In genomic region chr5:53116597-53116996, GRCh38 we compare ENCODE assay signal across 1 cellular context.
A peak's percentile ranks its signal among the peaks of the same experiment; 100 is the strongest.
TF ChIP-seq lines count a peak whose summit lies in the region.

No MANE protein-coding gene starts in this region.

TF ChIP-seq in HepG2, 621 proteins besides CTCF, POLR2A, EP300 and RAD21 (continued from another document and continues in another):
- TF ChIP-seq, protein P1, sequence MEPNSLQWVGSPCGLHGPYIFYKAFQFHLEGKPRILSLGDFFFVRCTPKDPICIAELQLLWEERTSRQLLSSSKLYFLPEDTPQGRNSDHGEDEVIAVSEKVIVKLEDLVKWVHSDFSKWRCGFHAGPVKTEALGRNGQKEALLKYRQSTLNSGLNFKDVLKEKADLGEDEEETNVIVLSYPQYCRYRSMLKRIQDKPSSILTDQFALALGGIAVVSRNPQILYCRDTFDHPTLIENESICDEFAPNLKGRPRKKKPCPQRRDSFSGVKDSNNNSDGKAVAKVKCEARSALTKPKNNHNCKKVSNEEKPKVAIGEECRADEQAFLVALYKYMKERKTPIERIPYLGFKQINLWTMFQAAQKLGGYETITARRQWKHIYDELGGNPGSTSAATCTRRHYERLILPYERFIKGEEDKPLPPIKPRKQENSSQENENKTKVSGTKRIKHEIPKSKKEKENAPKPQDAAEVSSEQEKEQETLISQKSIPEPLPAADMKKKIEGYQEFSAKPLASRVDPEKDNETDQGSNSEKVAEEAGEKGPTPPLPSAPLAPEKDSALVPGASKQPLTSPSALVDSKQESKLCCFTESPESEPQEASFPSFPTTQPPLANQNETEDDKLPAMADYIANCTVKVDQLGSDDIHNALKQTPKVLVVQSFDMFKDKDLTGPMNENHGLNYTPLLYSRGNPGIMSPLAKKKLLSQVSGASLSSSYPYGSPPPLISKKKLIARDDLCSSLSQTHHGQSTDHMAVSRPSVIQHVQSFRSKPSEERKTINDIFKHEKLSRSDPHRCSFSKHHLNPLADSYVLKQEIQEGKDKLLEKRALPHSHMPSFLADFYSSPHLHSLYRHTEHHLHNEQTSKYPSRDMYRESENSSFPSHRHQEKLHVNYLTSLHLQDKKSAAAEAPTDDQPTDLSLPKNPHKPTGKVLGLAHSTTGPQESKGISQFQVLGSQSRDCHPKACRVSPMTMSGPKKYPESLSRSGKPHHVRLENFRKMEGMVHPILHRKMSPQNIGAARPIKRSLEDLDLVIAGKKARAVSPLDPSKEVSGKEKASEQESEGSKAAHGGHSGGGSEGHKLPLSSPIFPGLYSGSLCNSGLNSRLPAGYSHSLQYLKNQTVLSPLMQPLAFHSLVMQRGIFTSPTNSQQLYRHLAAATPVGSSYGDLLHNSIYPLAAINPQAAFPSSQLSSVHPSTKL (CRISPR knock-in tag; IDR thresholded peaks at IDR 0.05), result peak; percentile 65
- TF ChIP-seq CCDC6 (CRISPR knock-in tag; IDR thresholded peaks at IDR 0.05) (no peak), RCOR2 (CRISPR knock-in tag; IDR thresholded peaks at IDR 0.05) (peak; percentile 63; the same call in 1 of the 2 replicates), MIXL1 (CRISPR knock-in tag; IDR thresholded peaks at IDR 0.05) (peak; percentile 31; the same call in 1 of the 2 replicates), SNAPC2 (CRISPR knock-in tag; IDR thresholded peaks at IDR 0.05) (no peak), ATF2 (CRISPR knock-in tag; IDR thresholded peaks at IDR 0.05) (no peak), ZNF639 (CRISPR knock-in tag; conservative IDR thresholded peaks at IDR 0.05) (no peak), ZNF446 (CRISPR knock-in tag; IDR thresholded peaks at IDR 0.05) (no peak), ZNF749 (CRISPR knock-in tag; IDR thresholded peaks at IDR 0.05; ENCODE audit: borderline replicate concordance) (no peak), ZNF468 (CRISPR knock-in tag; IDR thresholded peaks at IDR 0.05) (no peak), ZNF644 (CRISPR knock-in tag; IDR thresholded peaks at IDR 0.05; ENCODE audit: low read depth) (0 out of 2 replicates have a peak, but pooled peaks have one; percentile 42), ISL2 (CRISPR knock-in tag; IDR thresholded peaks at IDR 0.05) (peak; percentile 57), MED1 (CRISPR knock-in tag; IDR thresholded peaks at IDR 0.05) (peak; percentile 73), ZNF501 (CRISPR knock-in tag; IDR thresholded peaks at IDR 0.05) (0 out of 2 replicates have a peak, but pooled peaks have one; percentile 20), CEBPG (CRISPR knock-in tag; IDR thresholded peaks at IDR 0.05) (peak; percentile 56), JUND (CRISPR knock-in tag; IDR thresholded peaks at IDR 0.05) (no peak), POGK (CRISPR knock-in tag; conservative IDR thresholded peaks at IDR 0.05) (no peak), YEATS2 (CRISPR knock-in tag; IDR thresholded peaks at IDR 0.05; ENCODE audit: borderline replicate concordance) (no peak), ZNF121 (CRISPR knock-in tag; IDR thresholded peaks at IDR 0.05) (no peak), TCF7 (IDR thresholded peaks at IDR 0.05; ENCODE audit: low read depth) (peak; percentile 82), ZNF367 (CRISPR knock-in tag; IDR thresholded peaks at IDR 0.05; ENCODE audit: borderline replicate concordance) (no peak), RBAK (CRISPR knock-in tag; IDR thresholded peaks at IDR 0.05) (peak; percentile 100), HNF4G (IDR thresholded peaks at IDR 0.05; ENCODE audit: borderline replicate concordance, low read depth, low read length) (peak; percentile 39; the same call in 1 of the 2 replicates), HNF4G (CRISPR knock-in tag; IDR thresholded peaks at IDR 0.05; ENCODE audit: borderline replicate concordance, low read depth) (no peak), ONECUT2 (CRISPR knock-in tag; IDR thresholded peaks at IDR 0.05) (no peak; the same call in 1 of the 2 replicates), HMG20A (CRISPR knock-in tag; IDR thresholded peaks at IDR 0.05; ENCODE audit: borderline replicate concordance) (peak; percentile 51; the same call in 1 of the 2 replicates), HOMEZ (CRISPR knock-in tag; IDR thresholded peaks at IDR 0.05; ENCODE audit: low read depth) (peak; percentile 85; the same call in 1 of the 2 replicates), HNF4A (CRISPR knock-in tag; IDR thresholded peaks at IDR 0.05) (peak; percentile 62), NR2F2 (IDR thresholded peaks at IDR 0.05; ENCODE audit: borderline replicate concordance, low read depth) (peak; percentile 64; the same call in 1 of the 2 replicates), GABPB1 (CRISPR knock-in tag; IDR thresholded peaks at IDR 0.05) (no peak), SRY (CRISPR knock-in tag; IDR thresholded peaks at IDR 0.05) (no peak), HBP1 (CRISPR knock-in tag; IDR thresholded peaks at IDR 0.05; ENCODE audit: low read depth) (no peak), MYC (CRISPR knock-in tag; IDR thresholded peaks at IDR 0.05; ENCODE audit: borderline replicate concordance) (no peak), GATAD2A (CRISPR knock-in tag; IDR thresholded peaks at IDR 0.05) (peak; percentile 38; the same call in 1 of the 2 replicates), NONO (IDR thresholded peaks at IDR 0.05) (no peak), NONO (CRISPR knock-in tag; conservative IDR thresholded peaks at IDR 0.05) (no peak), TEAD3 (CRISPR knock-in tag; optimal IDR thresholded peaks at IDR 0.05; ENCODE audit: borderline replicate concordance) (peak; percentile 22), SAP130 (CRISPR knock-in tag; IDR thresholded peaks at IDR 0.05; ENCODE audit: low read depth) (peak; percentile 40), SOX5 (CRISPR knock-in tag; IDR thresholded peaks at IDR 0.05; ENCODE audit: borderline replicate concordance) (0 out of 2 replicates have a peak, but pooled peaks have one; percentile 40), MLXIP (CRISPR knock-in tag; IDR thresholded peaks at IDR 0.05; ENCODE audit: borderline replicate concordance) (no peak), IKZF1 (IDR thresholded peaks at IDR 0.05) (no peak)
- TF ChIP-seq, protein P2, sequence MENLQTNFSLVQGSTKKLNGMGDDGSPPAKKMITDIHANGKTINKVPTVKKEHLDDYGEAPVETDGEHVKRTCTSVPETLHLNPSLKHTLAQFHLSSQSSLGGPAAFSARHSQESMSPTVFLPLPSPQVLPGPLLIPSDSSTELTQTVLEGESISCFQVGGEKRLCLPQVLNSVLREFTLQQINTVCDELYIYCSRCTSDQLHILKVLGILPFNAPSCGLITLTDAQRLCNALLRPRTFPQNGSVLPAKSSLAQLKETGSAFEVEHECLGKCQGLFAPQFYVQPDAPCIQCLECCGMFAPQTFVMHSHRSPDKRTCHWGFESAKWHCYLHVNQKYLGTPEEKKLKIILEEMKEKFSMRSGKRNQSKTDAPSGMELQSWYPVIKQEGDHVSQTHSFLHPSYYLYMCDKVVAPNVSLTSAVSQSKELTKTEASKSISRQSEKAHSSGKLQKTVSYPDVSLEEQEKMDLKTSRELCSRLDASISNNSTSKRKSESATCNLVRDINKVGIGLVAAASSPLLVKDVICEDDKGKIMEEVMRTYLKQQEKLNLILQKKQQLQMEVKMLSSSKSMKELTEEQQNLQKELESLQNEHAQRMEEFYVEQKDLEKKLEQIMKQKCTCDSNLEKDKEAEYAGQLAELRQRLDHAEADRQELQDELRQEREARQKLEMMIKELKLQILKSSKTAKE (CRISPR knock-in tag; IDR thresholded peaks at IDR 0.05; ENCODE audit: borderline replicate concordance), result peak; percentile 78; the same call in 1 of the 2 replicates
- TF ChIP-seq, protein P3, sequence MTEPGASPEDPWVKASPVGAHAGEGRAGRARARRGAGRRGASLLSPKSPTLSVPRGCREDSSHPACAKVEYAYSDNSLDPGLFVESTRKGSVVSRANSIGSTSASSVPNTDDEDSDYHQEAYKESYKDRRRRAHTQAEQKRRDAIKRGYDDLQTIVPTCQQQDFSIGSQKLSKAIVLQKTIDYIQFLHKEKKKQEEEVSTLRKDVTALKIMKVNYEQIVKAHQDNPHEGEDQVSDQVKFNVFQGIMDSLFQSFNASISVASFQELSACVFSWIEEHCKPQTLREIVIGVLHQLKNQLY (CRISPR knock-in tag; IDR thresholded peaks at IDR 0.05), result no peak
- TF ChIP-seq, protein P4, sequence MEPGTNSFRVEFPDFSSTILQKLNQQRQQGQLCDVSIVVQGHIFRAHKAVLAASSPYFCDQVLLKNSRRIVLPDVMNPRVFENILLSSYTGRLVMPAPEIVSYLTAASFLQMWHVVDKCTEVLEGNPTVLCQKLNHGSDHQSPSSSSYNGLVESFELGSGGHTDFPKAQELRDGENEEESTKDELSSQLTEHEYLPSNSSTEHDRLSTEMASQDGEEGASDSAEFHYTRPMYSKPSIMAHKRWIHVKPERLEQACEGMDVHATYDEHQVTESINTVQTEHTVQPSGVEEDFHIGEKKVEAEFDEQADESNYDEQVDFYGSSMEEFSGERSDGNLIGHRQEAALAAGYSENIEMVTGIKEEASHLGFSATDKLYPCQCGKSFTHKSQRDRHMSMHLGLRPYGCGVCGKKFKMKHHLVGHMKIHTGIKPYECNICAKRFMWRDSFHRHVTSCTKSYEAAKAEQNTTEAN (CRISPR knock-in tag; conservative IDR thresholded peaks at IDR 0.05), result peak; percentile 90
